Comparison of ENCODE assay signal across 17 cellular contexts in the genomic region with DNA sequence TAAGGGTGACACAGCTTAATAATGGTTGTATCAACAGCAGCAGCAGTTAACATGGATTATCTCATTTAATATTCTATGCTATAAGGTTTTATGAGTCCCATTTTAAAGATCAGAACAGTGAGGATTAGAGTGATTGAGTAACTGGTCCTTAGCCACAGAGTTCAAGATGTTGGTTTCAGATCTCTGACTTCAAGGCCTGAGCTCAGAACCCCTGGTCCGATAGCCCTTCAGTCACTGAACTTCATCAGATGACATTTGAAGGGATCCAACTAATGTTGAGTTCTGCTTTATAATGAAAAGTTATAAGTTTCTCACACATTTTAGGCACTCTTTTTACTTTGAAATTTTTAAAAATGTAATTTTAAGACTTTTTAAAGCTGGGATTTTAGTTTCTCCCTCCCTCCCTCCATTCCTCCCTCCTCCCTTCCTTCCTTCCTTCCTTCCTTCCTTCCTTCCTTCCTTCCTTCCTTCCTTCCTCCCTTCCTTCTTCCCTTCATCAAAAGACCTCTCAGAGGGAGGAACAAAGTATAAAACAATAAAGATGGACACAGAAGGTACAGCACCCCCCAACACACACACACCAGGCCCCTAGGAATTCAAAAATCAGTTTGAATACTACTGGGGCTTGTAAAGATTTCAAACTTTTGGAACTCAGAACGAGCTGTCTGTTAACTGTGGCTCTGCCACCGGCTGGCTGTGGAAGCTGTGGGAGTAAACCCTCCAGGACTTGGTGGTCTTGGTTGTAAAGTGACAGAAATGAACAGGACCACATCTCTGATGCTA.
DNase-seq lines count a peak whose midpoint lies in the region; TF ChIP-seq lines count a peak whose summit lies in the region.
"Had no signal": no experiment of that assay in that cellular context is flagged by ENCODE, and none has a peak within 500 bp of the region (broad histone marks: within the 10 kb centered on the region; RNA-seq: fewer than 3 reads in every experiment).

No MANE protein-coding gene starts in this region.

- POLR2A ChIA-PET in A673 (lab: Charles Lee; ENCODE audit: low non-redundant PET): no interaction called here
- POLR2A ChIA-PET in HEK293 (lab: Yijun Ruan, JAX): no interaction called here

- no peaks in the 10 kb centered on the region for H3K27me3 ChIP-seq in A673 (replicated peaks; ENCODE audit: insufficient read depth, low read depth, low read length, poor library complexity)
- H3K27me3 ChIP-seq: BLaER1 treated with 17β-estradiol and CSF1 and Interleukin-3, amounts not matched to agents 10 nM and 100 nM had no signal

- H3K9me3 ChIP-seq in A673 (ENCODE audit: low read depth, low read length, poor library complexity, severe bottlenecking) (no peaks in the 10 kb centered on the region), HEK293 (ENCODE audit: control insufficient read depth, insufficient read depth, low read depth, low read length) (no peaks in the 10 kb centered on the region), SK-N-MC (ENCODE audit: low read depth, low read length) (no peaks in the 10 kb centered on the region)

- no peaks in the 10 kb centered on the region for H3K36me3 ChIP-seq in A673 (ENCODE audit: insufficient read depth, low read length, poor library complexity, severe bottlenecking)
- H3K36me3 ChIP-seq in HEK293 (ENCODE audit: control insufficient read depth in 2 of 2, insufficient read depth in 1 of 2, low read length in 2 of 2): no peaks in the 10 kb centered on the region
- H3K36me3 ChIP-seq in SK-N-MC (ENCODE audit: insufficient read depth, low read length): no peaks in the 10 kb centered on the region
- H3K36me3 ChIP-seq: BLaER1 treated with 17β-estradiol and CSF1 and Interleukin-3, amounts not matched to agents 10 nM and 100 nM had no signal

- intact Hi-C loops in A673 (cut with micrococcal nuclease; ENCODE audit: unreplicated experiment): no loop called here

- no TSS peak for BruUV-seq in A673 (replicated peaks; lab: Mats Ljungman, UMichigan)

- H3K4me3 ChIP-seq in A673 (ENCODE audit: low read depth, low read length, poor library complexity, severe bottlenecking) (no peak overlapping the region), HEK293 (ENCODE audit: low read depth, low read length) (no peak overlapping the region), SK-N-MC (peak overlapping the region; percentile 55)
- H3K4me3 ChIP-seq: BLaER1 treated with 17β-estradiol and CSF1 and Interleukin-3, amounts not matched to agents 10 nM and 100 nM had no signal

- H3K9ac ChIP-seq in SK-N-MC (ENCODE audit: insufficient read length): peak overlapping the region; percentile 60
- H3K9ac ChIP-seq: BLaER1 treated with 17β-estradiol and CSF1 and Interleukin-3, amounts not matched to agents 10 nM and 100 nM had no signal

- CTCF ChIA-PET in A673 (lab: Charles Lee): no interaction called here
- CTCF ChIA-PET in HEK293 (lab: Yijun Ruan, JAX): interaction anchor here (0.5 to 0.9 kb wide), 3 partner anchors 185 to 533 kb away, joined by 3 to 4 read pairs (median 3); no protein-coding TSS in a partner anchor

- TF ChIP-seq CTCF in A673 (conservative IDR thresholded peaks at IDR 0.05; ENCODE audit: low read depth, low read length) (no peak), HEK293 (tag by site-specific recombination; IDR thresholded peaks at IDR 0.05) (no peak)

- peak overlapping the region; percentile 43 for H3K27ac ChIP-seq in A673 (ENCODE audit: low read depth, low read length, poor library complexity, severe bottlenecking)
- no peak overlapping the region for H3K27ac ChIP-seq in HEK293 (ENCODE audit: extremely low read depth, low read depth, low read length)
- peak overlapping the region; percentile 98 for H3K27ac ChIP-seq in SK-N-MC
- H3K27ac ChIP-seq: BLaER1 treated with 17β-estradiol and CSF1 and Interleukin-3, amounts not matched to agents 10 nM and 100 nM; C4-2B had no signal

- DNase-seq in A673 (ENCODE audit: low spot score) (peak; percentile 52), SK-N-MC (ENCODE audit: low read depth, low spot score) (peak; percentile 84), DMS153 treated with DMSO at 0.1 percent for 48 hours (lab: John Stamatoyannopoulos, UW; ENCODE audit: unreplicated experiment) (no peak), CD1c-positive myeloid dendritic cell (ENCODE audit: extremely low spot score) (no peak)
- DNase-seq: 8988T; AML-193; CD4-positive, alpha-beta memory T cell; CD4-positive, CD25-positive, alpha-beta regulatory T cell; CD8-positive, alpha-beta memory T cell; COR-L47; DMS 273 treated with DMSO at 0.1 percent for 48 hours; DMS153; DMS79 treated with DMSO at 0.1 percent for 48 hours; GF-D8 had no signal

- H3K4me1 ChIP-seq in A673 (ENCODE audit: insufficient read depth, low read length, poor library complexity, severe bottlenecking) (no peaks in the 10 kb centered on the region), HEK293 (ENCODE audit: control insufficient read depth, insufficient read depth, low read length) (no peaks in the 10 kb centered on the region)
- H3K4me1 ChIP-seq: BLaER1 treated with 17β-estradiol and CSF1 and Interleukin-3, amounts not matched to agents 10 nM and 100 nM had no signal

TF ChIP-seq in HEK293, 187 proteins besides CTCF, POLR2A, EP300 and RAD21:
- peak; percentile 80 for TF ChIP-seq ZNF366 (tag by site-specific recombination; conservative IDR thresholded peaks at IDR 0.05)
- TF ChIP-seq ZBTB17 (tag by site-specific recombination; IDR thresholded peaks at IDR 0.05): no peak

Comparison
In these comparisons a context has a peak if more than half of its experiments do, and no peak if none do; other contexts are left out.
1. DNase-seq: peak in A673 (single experiment) and SK-N-MC (single experiment); none in DMS153 treated with DMSO at 0.1 percent for 48 hours (single experiment) and CD1c-positive myeloid dendritic cell (single experiment).